35 cellular contexts compared by ENCODE assay signal in genomic region chr11:32289701-32290100, GRCh38.
"Had no signal": no experiment of that assay in that cellular context is flagged by ENCODE, and none has a peak within 500 bp of the region (broad histone marks: within the 10 kb centered on the region; RNA-seq: fewer than 3 reads in every experiment).

No MANE protein-coding gene starts in this region.

- H3K4me3 ChIP-seq: adrenal gland, body of pancreas, breast epithelium had no signal

- H3K4me1 ChIP-seq: adrenal gland, body of pancreas, breast epithelium had no signal

- ATAC-seq: activated CD8-positive, alpha-beta T cell treated with anti-CD3 and anti-CD28 coated beads for 36 hours; activated naive CD4-positive, alpha-beta T cell treated with anti-CD3 and anti-CD28 coated beads, Interleukin-2, amount 50 U/mL, for 72 hours; activated T-cell treated with anti-CD3 and anti-CD28 coated beads, Interleukin-2, amount 50 U/mL, for 4 hours; activated T-cell treated with anti-CD3 and anti-CD28 coated beads, Interleukin-2, amount 50 U/mL, for 72 hours; activated T-helper 17 cell treated with anti-CD3 and anti-CD28 coated beads, Interleukin-2, amount 50 U/mL, for 72 hours; body of pancreas had no signal

- H3K27me3 ChIP-seq: body of pancreas, brain microvascular endothelial cell, breast epithelium had no signal

- DNase-seq: activated B cell treated with CpG ODN at 0.5 μM for 24 hours; activated CD4-positive, alpha-beta memory T cell treated with anti-CD3 and anti-CD28 coated beads for 36 hours; activated CD4-positive, alpha-beta T cell treated with anti-CD3 and anti-CD28 coated beads for 4 hours; activated CD4-positive, alpha-beta T cell treated with anti-CD3 and anti-CD28 coated beads, Interleukin-2, amount 10 ng/mL, durations not matched to agents 24 days and 14 days; activated CD4-positive, alpha-beta T cell treated with anti-CD3 and anti-CD28 coated beads, Interleukin-2, amount 50 U/mL, for 1 hour; activated CD4-positive, alpha-beta T cell treated with anti-CD3 and anti-CD28 coated beads, Interleukin-2, amount 50 U/mL, for 4 hours; activated CD4-positive, CD25-positive, alpha-beta regulatory T cell treated with anti-CD3 and anti-CD28 coated beads, Interleukin-2, amount 50 U/mL, for 72 hours; activated CD8-positive, alpha-beta memory T cell treated with anti-CD3 and anti-CD28 coated beads, Interleukin-2, amount 50 U/mL, for 4 hours; activated CD8-positive, alpha-beta T cell treated with anti-CD3 and anti-CD28 coated beads for 36 hours; activated effector memory CD4-positive, alpha-beta T cell treated with anti-CD3 and anti-CD28 coated beads, Interleukin-2, amount 50 U/mL, for 16 hours; activated gamma-delta T cell treated with Interleukin-2 at 50 U/mL for 16 hours; activated naive CD4-positive, alpha-beta T cell; activated naive CD4-positive, alpha-beta T cell treated with anti-CD3 and anti-CD28 coated beads for 36 hours; activated naive CD4-positive, alpha-beta T cell treated with anti-CD3 and anti-CD28 coated beads, Interleukin-2, amount 50 U/mL, for 16 hours; activated naive CD8-positive, alpha-beta T cell treated with anti-CD3 and anti-CD28 coated beads for 36 hours; activated T-cell treated with anti-CD3 and anti-CD28 coated beads for 4 hours; activated T-cell treated with anti-CD3 and anti-CD28 coated beads, Interleukin-2, amount 50 U/mL, for 1 hour; activated T-cell treated with anti-CD3 and anti-CD28 coated beads, Interleukin-2, amount 50 U/mL, for 4 hours; activated T-cell treated with anti-CD3 and anti-CD28 coated beads, Interleukin-2, amount 50 U/mL, for 72 hours; adrenal gland; amniotic stem cell; aorta; body of pancreas; brain microvascular endothelial cell; central memory CD4-positive, alpha-beta T cell; SW 1271; T-helper 1 cell; T-helper 2 cell; T-helper 9 cell had no signal

- FAIRE-seq: astrocyte, TTC549 had no signal

- H3K9me3 ChIP-seq: adrenal gland, body of pancreas, breast epithelium had no signal

- H3K27ac ChIP-seq: adrenal gland, body of pancreas, brain microvascular endothelial cell, VCaP had no signal

- H3K36me3 ChIP-seq: adrenal gland, brain microvascular endothelial cell, breast epithelium had no signal
